Comparison of ENCODE assay signal across 20 cellular contexts in genomic region chr7:29214816-29215215, GRCh38. TPM values are rescaled to one million over a fixed set of nuclear protein-coding genes. Genes with fewer than 3 reads are reported as not detected.
"Had no signal": no experiment of that assay in that cellular context is flagged by ENCODE, and none has a peak within 500 bp of the region (broad histone marks: within the 10 kb centered on the region; RNA-seq: fewer than 3 reads in every experiment).

No MANE protein-coding gene starts in this region.

- DNase-seq: IMR-90, Karpas-422, KG1, MG63, NCI-H1092, NCI-H1105 treated with DMSO at 0.1 percent for 48 hours, NCI-H1417 treated with DMSO at 0.1 percent for 48 hours, NCI-H146, NCI-H1694 treated with DMSO at 0.1 percent for 48 hours, NCI-H1930, NCI-H2081, NCI-H2107, NCI-H2227 treated with DMSO at 0.1 percent for 48 hours, NCI-H524, NCI-H526 treated with DMSO at 0.1 percent for 48 hours, NCI-H748 treated with DMSO at 0.1 percent for 48 hours, RPMI8226, SHP77, SK-N-SH had no signal

- H3K36me3 ChIP-seq: MG63 had no signal

- H3K4me3 ChIP-seq: MG63 had no signal

- H3K9me3 ChIP-seq: MG63, SK-N-SH had no signal

- H3K9ac ChIP-seq: SK-N-SH had no signal

- FAIRE-seq: RCC 7860 had no signal

- H3K4me2 ChIP-seq: SK-N-SH had no signal

- H3K27me3 ChIP-seq: MG63 had no signal

RNA-seq across cellular contexts. Expression of gene CHN2, which starts 20.2 kb away (rescaled TPM):
- total RNA-seq: IMR-90 had no signal
- polyA plus RNA-seq: IMR-90 had no signal
